20 cellular contexts compared by ENCODE assay signal in genomic region chr9:85914108-85914507, GRCh38. TPM values are rescaled to one million over a fixed set of nuclear protein-coding genes. Genes with fewer than 3 reads are reported as not detected.
DNase-seq lines count a peak whose midpoint lies in the region; ATAC-seq lines count a peak whose summit lies in the region.
"Had no signal": no experiment of that assay in that cellular context is flagged by ENCODE, and none has a peak within 500 bp of the region (broad histone marks: within the 10 kb centered on the region; RNA-seq: fewer than 3 reads in every experiment).

No MANE protein-coding gene starts in this region.

- H3K27ac Mint-ChIP-seq in activated naive CD8-positive, alpha-beta T cell treated with anti-CD3 and anti-CD28 coated beads, Interleukin-2, amount 10 ng/mL, durations not matched to agents 7 days and 5 days, result peak overlapping the region; percentile 83
- H3K27ac Mint-ChIP-seq in activated naive CD8-positive, alpha-beta T cell treated with anti-CD3 and anti-CD28 coated beads for 36 hours, result no peak overlapping the region
- H3K27ac Mint-ChIP-seq in effector memory CD8-positive, alpha-beta T cell, result peak overlapping the region; percentile 21 to 65
- H3K27ac Mint-ChIP-seq: nephron progenitor cell; stimulated activated effector memory CD8-positive, alpha-beta T cell treated with anti-CD3 and anti-CD28 coated beads, Interleukin-12 subunit alpha, Interleukin-12 subunit beta, amount 100 ng/mL, for 72 hours had no signal

- intact Hi-C loops in head of caudate nucleus (cut with DNase I), result no loop called here

- DNase-seq in activated naive CD8-positive, alpha-beta T cell treated with anti-CD3 and anti-CD28 coated beads, Interleukin-2, amount 10 ng/mL, durations not matched to agents 7 days and 5 days, result no peak
- no peak for DNase-seq in activated naive CD8-positive, alpha-beta T cell treated with anti-CD3 and anti-CD28 coated beads for 36 hours
- DNase-seq in MV-4-11 (lab: John Stamatoyannopoulos, UW), result peak; percentile 30
- DNase-seq in effector memory CD8-positive, alpha-beta T cell, result no peak
- DNase-seq in mesenteric fat pad (ENCODE audit: low spot score), result no peak
- DNase-seq in head of caudate nucleus, result no peak
- no peak for DNase-seq in NCI-H2196 treated with DMSO at 0.1 percent for 48 hours (lab: John Stamatoyannopoulos, UW; ENCODE audit: unreplicated experiment)
- DNase-seq: activated CD4-positive, alpha-beta T cell treated with anti-CD3 and anti-CD28 coated beads for 4 hours; DMS79; KBM-7; left colon; midbrain; NCI-H1105 treated with DMSO at 0.1 percent for 48 hours; NCI-H524; nephron progenitor cell; posterior cingulate gyrus; thyroid gland had no signal

- POLR2A ChIA-PET in activated naive CD8-positive, alpha-beta T cell treated with anti-CD3 and anti-CD28 coated beads, Interleukin-2, amount 10 ng/mL, durations not matched to agents 7 days and 5 days (lab: Charles Lee), result no interaction called here

- H3K4me1 Mint-ChIP-seq in activated naive CD8-positive, alpha-beta T cell treated with anti-CD3 and anti-CD28 coated beads, Interleukin-2, amount 10 ng/mL, durations not matched to agents 7 days and 5 days, result peaks cover 16% of the 10 kb centered on the region
- peaks cover 10% of the 10 kb centered on the region for H3K4me1 Mint-ChIP-seq in activated naive CD8-positive, alpha-beta T cell treated with anti-CD3 and anti-CD28 coated beads for 36 hours
- H3K4me1 Mint-ChIP-seq in effector memory CD8-positive, alpha-beta T cell (ENCODE audit: low read depth in 2 of 2), result peaks cover 4 to 16% of the 10 kb centered on the region in 2 donors

- peaks cover 7% of the 10 kb centered on the region for H3K9me3 Mint-ChIP-seq in activated naive CD8-positive, alpha-beta T cell treated with anti-CD3 and anti-CD28 coated beads, Interleukin-2, amount 10 ng/mL, durations not matched to agents 7 days and 5 days
- H3K9me3 Mint-ChIP-seq in activated naive CD8-positive, alpha-beta T cell treated with anti-CD3 and anti-CD28 coated beads for 36 hours, result no peaks in the 10 kb centered on the region
- H3K9me3 Mint-ChIP-seq in effector memory CD8-positive, alpha-beta T cell, result no peaks in the 10 kb centered on the region
- H3K9me3 Mint-ChIP-seq: nephron progenitor cell; stimulated activated effector memory CD8-positive, alpha-beta T cell treated with anti-CD3 and anti-CD28 coated beads, Interleukin-12 subunit alpha, Interleukin-12 subunit beta, amount 100 ng/mL, for 72 hours had no signal

- H3K27me3 Mint-ChIP-seq in activated naive CD8-positive, alpha-beta T cell treated with anti-CD3 and anti-CD28 coated beads, Interleukin-2, amount 10 ng/mL, durations not matched to agents 7 days and 5 days, result peaks cover 4% of the 10 kb centered on the region
- no peaks in the 10 kb centered on the region for H3K27me3 Mint-ChIP-seq in activated naive CD8-positive, alpha-beta T cell treated with anti-CD3 and anti-CD28 coated beads for 36 hours
- peaks cover 0 to 9% of the 10 kb centered on the region in 2 donors for H3K27me3 Mint-ChIP-seq in effector memory CD8-positive, alpha-beta T cell

- peak; percentile 45 for ATAC-seq in activated naive CD8-positive, alpha-beta T cell treated with anti-CD3 and anti-CD28 coated beads, Interleukin-2, amount 10 ng/mL, durations not matched to agents 7 days and 5 days (ENCODE audit: low read depth)
- ATAC-seq in effector memory CD8-positive, alpha-beta T cell (replicated peaks), result no peak
- ATAC-seq in HG03175 (IDR thresholded peaks at IDR 0.05; ENCODE audit: unreplicated experiment), result no peak
- ATAC-seq: esophagus mucosa; left colon; stimulated activated effector memory CD8-positive, alpha-beta T cell treated with anti-CD3 and anti-CD28 coated beads, Interleukin-12 subunit alpha, Interleukin-12 subunit beta, amount 100 ng/mL, for 72 hours had no signal

- peak overlapping the region; percentile 50 for H3K4me3 Mint-ChIP-seq in activated naive CD8-positive, alpha-beta T cell treated with anti-CD3 and anti-CD28 coated beads, Interleukin-2, amount 10 ng/mL, durations not matched to agents 7 days and 5 days
- no peak overlapping the region for H3K4me3 Mint-ChIP-seq in activated naive CD8-positive, alpha-beta T cell treated with anti-CD3 and anti-CD28 coated beads for 36 hours
- peak overlapping the region; percentile 1 to 69 for H3K4me3 Mint-ChIP-seq in effector memory CD8-positive, alpha-beta T cell
- H3K4me3 Mint-ChIP-seq: nephron progenitor cell; stimulated activated effector memory CD8-positive, alpha-beta T cell treated with anti-CD3 and anti-CD28 coated beads, Interleukin-12 subunit alpha, Interleukin-12 subunit beta, amount 100 ng/mL, for 72 hours had no signal

- peaks cover 10% of the 10 kb centered on the region for H3K36me3 Mint-ChIP-seq in activated naive CD8-positive, alpha-beta T cell treated with anti-CD3 and anti-CD28 coated beads, Interleukin-2, amount 10 ng/mL, durations not matched to agents 7 days and 5 days
- H3K36me3 Mint-ChIP-seq in activated naive CD8-positive, alpha-beta T cell treated with anti-CD3 and anti-CD28 coated beads for 36 hours, result peaks cover 2% of the 10 kb centered on the region
- H3K36me3 Mint-ChIP-seq in effector memory CD8-positive, alpha-beta T cell (ENCODE audit: insufficient read depth), result no peaks in the 10 kb centered on the region
- H3K36me3 Mint-ChIP-seq: stimulated activated effector memory CD8-positive, alpha-beta T cell treated with anti-CD3 and anti-CD28 coated beads, Interleukin-12 subunit alpha, Interleukin-12 subunit beta, amount 100 ng/mL, for 72 hours had no signal

RNA-seq across cellular contexts. Expression of gene NAA35, which starts 26.8 kb away (rescaled TPM):
- 10 to 100 TPM; 24.1 to 26.2 TPM for total RNA-seq in activated naive CD8-positive, alpha-beta T cell treated with anti-CD3 and anti-CD28 coated beads, Interleukin-2, amount 10 ng/mL, durations not matched to agents 7 days and 5 days
- total RNA-seq in activated naive CD8-positive, alpha-beta T cell treated with anti-CD3 and anti-CD28 coated beads for 36 hours, result 10 to 100 TPM; 33.2 to 33.9 TPM
- 21.0 TPM for total RNA-seq in mesenteric fat pad
